Comparison of ENCODE assay signal across 8 cellular contexts in genomic region chr11:65421204-65422103, GRCh38. TPM values are rescaled to one million over a fixed set of nuclear protein-coding genes. Genes with fewer than 3 reads are reported as not detected.
DNase-seq lines count a peak whose midpoint lies in the region; ATAC-seq and TF ChIP-seq lines count a peak whose summit lies in the region.

No MANE protein-coding gene starts in this region.

- 1 to 3% (median 2%) methylated on average over 19 to 26 of the region's 26 CpGs for WGBS in spleen, 5 donors

- peak overlapping the region; percentile 66 to 96 (median 83) for H3K4me3 ChIP-seq in spleen

- no peak for TF ChIP-seq CTCF in spleen (IDR thresholded peaks at IDR 0.05 in 8 of 11, conservative IDR thresholded peaks at IDR 0.05 in 3 of 11)

- peaks cover 31 to 65% (median 57%) of the 10 kb centered on the region in 6 donors for H3K4me1 ChIP-seq in spleen

- intact Hi-C loops in spleen (cut with DNase I; ENCODE audit: low total_unique reads), result no loop called here

- DNase-seq in NCI-H82 (lab: John Stamatoyannopoulos, UW), result peak; percentile 49
- no peak for DNase-seq in NCI-H82 treated with DMSO at 0.1 percent for 48 hours (lab: John Stamatoyannopoulos, UW; ENCODE audit: unreplicated experiment)
- DNase-seq in NCI-H226, result peak; percentile 99
- DNase-seq in activated CD4-positive, CD25-positive, alpha-beta regulatory T cell treated with anti-CD3 and anti-CD28 coated beads, Interleukin-2, amount 50 U/mL, for 16 hours (ENCODE audit: low read depth, low spot score), result peak; percentile 75
- peak in 60 of 61 donors; percentile 58 to 95 (median 82) for DNase-seq in caudate nucleus (lab: John Stamatoyannopoulos, UW)
- peak; percentile 94 for DNase-seq in islet precursor cell
- peak; percentile 95 for DNase-seq in spleen

- peak; percentile 70 to 87 (median 74) for TF ChIP-seq POLR2A in spleen (IDR thresholded peaks at IDR 0.05)

- H3K27ac ChIP-seq in caudate nucleus (ENCODE audit: low read depth, low read length) (peak overlapping the region; percentile 99), spleen (peak overlapping the region; percentile 92 to 100 (median 98))

- no peaks in the 10 kb centered on the region for H3K9me3 ChIP-seq in spleen

- ATAC-seq in HG02840 (IDR thresholded peaks at IDR 0.05; ENCODE audit: low FRiP score, unreplicated experiment), result no peak

- peaks cover 0 to 29% (median 0%) of the 10 kb centered on the region in 6 donors for H3K36me3 ChIP-seq in spleen

- no peaks in the 10 kb centered on the region for H3K27me3 ChIP-seq in spleen (replicated peaks in 1 of 7)

RNA-seq across cellular contexts. Expression of gene NEAT1, which starts 1.1 kb away (rescaled TPM):
- 1,000 to 10,000 TPM in 2 of 7 donors, 100 to 1,000 TPM in 5; 266 to 1,804 (median 799) TPM for total RNA-seq in spleen
- 1,000 to 10,000 TPM in 2 of 3 donors, 100 to 1,000 TPM in 1; 526 to 1,090 (median 1,018) TPM for polyA plus RNA-seq in spleen

RNA-seq across cellular contexts. Expression of gene FRMD8, which starts 35.0 kb away (rescaled TPM):
- total RNA-seq in spleen, result 100 to 1,000 TPM in 3 of 7 donors, 10 to 100 TPM in 4; 65.4 to 128 (median 99.5) TPM
- polyA plus RNA-seq in spleen, result 10 to 100 TPM; 19.3 to 32.0 (median 23.4) TPM

RNA-seq across cellular contexts. Expression of gene SLC25A45, which starts 39.0 kb away (rescaled TPM):
- total RNA-seq in spleen, result 10 to 100 TPM; 11.6 to 33.4 (median 25.7) TPM
- polyA plus RNA-seq in spleen, result 10 to 100 TPM; 14.1 to 26.2 (median 24.1) TPM
